ENCODE assay signal across 35 cellular contexts in genomic region chr13:52022355-52022754, GRCh38.
"Had no signal": no experiment of that assay in that cellular context is flagged by ENCODE, and none has a peak within 500 bp of the region (broad histone marks: within the 10 kb centered on the region; RNA-seq: fewer than 3 reads in every experiment).

No MANE protein-coding gene starts in this region.

- H3K27me3 ChIP-seq: adrenal gland, body of pancreas, esophagus squamous epithelium, gastroesophageal sphincter, heart right ventricle had no signal

- H3K27me3 Mint-ChIP-seq: activated CD4-positive, alpha-beta memory T cell treated with anti-CD3 and anti-CD28 coated beads for 36 hours; activated CD4-positive, alpha-beta T cell treated with anti-CD3 and anti-CD28 coated beads for 36 hours; activated CD4-positive, alpha-beta T cell treated with anti-CD3 and anti-CD28 coated beads, Interleukin-2, amount 10 ng/mL, durations not matched to agents 24 days and 14 days; activated CD8-positive, alpha-beta memory T cell treated with anti-CD3 and anti-CD28 coated beads, Interleukin-2, amount 10 ng/mL, durations not matched to agents 7 days and 5 days; activated naive CD4-positive, alpha-beta T cell treated with anti-CD3 and anti-CD28 coated beads, Interleukin-2, amount 50 U/mL, for 24 hours; activated naive CD8-positive, alpha-beta T cell treated with anti-CD3 and anti-CD28 coated beads for 36 hours; activated naive CD8-positive, alpha-beta T cell treated with anti-CD3 and anti-CD28 coated beads, Interleukin-2, amount 50 U/mL, for 24 hours; effector memory CD8-positive, alpha-beta T cell; T-helper 17 cell had no signal

- ATAC-seq: activated CD4-positive, alpha-beta T cell treated with anti-CD3 and anti-CD28 coated beads for 36 hours; activated CD8-positive, alpha-beta memory T cell treated with anti-CD3 and anti-CD28 coated beads, Interleukin-2, amount 10 ng/mL, durations not matched to agents 7 days and 5 days; activated CD8-positive, alpha-beta T cell treated with anti-CD3 and anti-CD28 coated beads, Interleukin-2, amount 10 ng/mL, durations not matched to agents 7 days and 5 days; activated naive CD8-positive, alpha-beta T cell treated with anti-CD3 and anti-CD28 coated beads, Interleukin-2, amount 50 U/mL, for 24 hours; body of pancreas; effector memory CD8-positive, alpha-beta T cell; gastroesophageal sphincter; heart right ventricle; T-helper 17 cell had no signal

- H3K4me3 Mint-ChIP-seq: activated CD4-positive, alpha-beta memory T cell treated with anti-CD3 and anti-CD28 coated beads for 36 hours; activated CD4-positive, alpha-beta T cell treated with anti-CD3 and anti-CD28 coated beads for 36 hours; activated CD4-positive, alpha-beta T cell treated with anti-CD3 and anti-CD28 coated beads, Interleukin-2, amount 10 ng/mL, durations not matched to agents 24 days and 14 days; activated CD8-positive, alpha-beta memory T cell treated with anti-CD3 and anti-CD28 coated beads, Interleukin-2, amount 10 ng/mL, durations not matched to agents 7 days and 5 days; activated CD8-positive, alpha-beta T cell treated with anti-CD3 and anti-CD28 coated beads, Interleukin-2, amount 10 ng/mL, durations not matched to agents 7 days and 5 days; activated naive CD4-positive, alpha-beta T cell treated with anti-CD3 and anti-CD28 coated beads for 36 hours; activated naive CD4-positive, alpha-beta T cell treated with anti-CD3 and anti-CD28 coated beads, Interleukin-2, amount 50 U/mL, for 24 hours; activated naive CD8-positive, alpha-beta T cell treated with anti-CD3 and anti-CD28 coated beads for 36 hours; activated naive CD8-positive, alpha-beta T cell treated with anti-CD3 and anti-CD28 coated beads, Interleukin-2, amount 50 U/mL, for 24 hours; activated T-helper 1 cell treated with anti-CD3 and anti-CD28 coated beads, Interleukin-12 subunit alpha, Interleukin-12 subunit beta, Interleukin-2, Interleukin-4 antibody, amounts not matched to agents 30 ng/mL and 10 ng/mL and 1 ng/mL, durations not matched to agents 14 hours and 24 hours and 36 hours; effector memory CD8-positive, alpha-beta T cell; T-helper 17 cell; T-helper 2 cell treated with Interferon-gamma antibody and Interleukin-4, amounts not matched to agents 5 μg/mL and 100 μg/mL, for 36 hours had no signal

- H3K4me1 ChIP-seq: adrenal gland, esophagus squamous epithelium, gastroesophageal sphincter had no signal

- FAIRE-seq: colon had no signal

- H3K4me3 ChIP-seq: adrenal gland, body of pancreas, esophagus squamous epithelium, gastroesophageal sphincter, heart right ventricle had no signal

- H3K9me3 ChIP-seq: adrenal gland, body of pancreas, esophagus squamous epithelium, gastroesophageal sphincter, heart right ventricle had no signal

- H3K9me3 Mint-ChIP-seq: activated CD4-positive, alpha-beta memory T cell treated with anti-CD3 and anti-CD28 coated beads for 36 hours; activated CD4-positive, alpha-beta T cell treated with anti-CD3 and anti-CD28 coated beads, Interleukin-2, amount 10 ng/mL, durations not matched to agents 24 days and 14 days; effector memory CD8-positive, alpha-beta T cell had no signal

- DNase-seq: activated CD4-positive, alpha-beta memory T cell treated with anti-CD3 and anti-CD28 coated beads for 36 hours; activated CD4-positive, alpha-beta T cell treated with anti-CD3 and anti-CD28 coated beads for 36 hours; activated CD4-positive, alpha-beta T cell treated with anti-CD3 and anti-CD28 coated beads, Interleukin-2, amount 10 ng/mL, durations not matched to agents 24 days and 14 days; activated CD4-positive, CD25-positive, alpha-beta regulatory T cell; activated CD4-positive, CD25-positive, alpha-beta regulatory T cell treated with anti-CD3 and anti-CD28 coated beads, Interleukin-2, amount 50 U/mL, for 72 hours; activated CD8-positive, alpha-beta memory T cell treated with anti-CD3 and anti-CD28 coated beads, Interleukin-2, amount 10 ng/mL, durations not matched to agents 7 days and 5 days; activated CD8-positive, alpha-beta memory T cell treated with anti-CD3 and anti-CD28 coated beads, Interleukin-2, amount 50 U/mL, for 4 hours; activated CD8-positive, alpha-beta T cell treated with anti-CD3 and anti-CD28 coated beads, Interleukin-2, amount 10 ng/mL, durations not matched to agents 7 days and 5 days; activated effector memory CD4-positive, alpha-beta T cell treated with anti-CD3 and anti-CD28 coated beads, Interleukin-2, amount 50 U/mL, for 16 hours; activated naive CD4-positive, alpha-beta T cell treated with anti-CD3 and anti-CD28 coated beads for 36 hours; activated naive CD8-positive, alpha-beta T cell treated with anti-CD3 and anti-CD28 coated beads for 36 hours; activated naive CD8-positive, alpha-beta T cell treated with anti-CD3 and anti-CD28 coated beads, Interleukin-2, amount 50 U/mL, for 24 hours; activated T-cell treated with anti-CD3 and anti-CD28 coated beads, Interleukin-2, amount 50 U/mL, for 1 hour; activated T-cell treated with anti-CD3 and anti-CD28 coated beads, Interleukin-2, amount 50 U/mL, for 48 hours; adrenal gland; amygdala; aorta; body of pancreas; caudate nucleus; cortex of kidney; dermis blood vessel endothelial cell; effector CD4-positive, alpha-beta T cell; effector memory CD8-positive, alpha-beta T cell; esophagus squamous epithelium; foreskin melanocyte; heart right ventricle; T-helper 1 cell; T-helper 17 cell; T1000 had no signal

- H3K27ac Mint-ChIP-seq: activated CD4-positive, alpha-beta memory T cell treated with anti-CD3 and anti-CD28 coated beads for 36 hours; activated CD4-positive, alpha-beta T cell treated with anti-CD3 and anti-CD28 coated beads for 36 hours; activated CD4-positive, alpha-beta T cell treated with anti-CD3 and anti-CD28 coated beads, Interleukin-2, amount 10 ng/mL, durations not matched to agents 24 days and 14 days; activated CD8-positive, alpha-beta memory T cell treated with anti-CD3 and anti-CD28 coated beads, Interleukin-2, amount 10 ng/mL, durations not matched to agents 7 days and 5 days; activated CD8-positive, alpha-beta T cell treated with anti-CD3 and anti-CD28 coated beads, Interleukin-2, amount 10 ng/mL, durations not matched to agents 7 days and 5 days; activated naive CD4-positive, alpha-beta T cell treated with anti-CD3 and anti-CD28 coated beads for 36 hours; activated naive CD4-positive, alpha-beta T cell treated with anti-CD3 and anti-CD28 coated beads, Interleukin-2, amount 50 U/mL, for 24 hours; activated naive CD8-positive, alpha-beta T cell treated with anti-CD3 and anti-CD28 coated beads for 36 hours; activated naive CD8-positive, alpha-beta T cell treated with anti-CD3 and anti-CD28 coated beads, Interleukin-2, amount 50 U/mL, for 24 hours; activated T-helper 1 cell treated with anti-CD3 and anti-CD28 coated beads, Interleukin-12 subunit alpha, Interleukin-12 subunit beta, Interleukin-2, Interleukin-4 antibody, amounts not matched to agents 30 ng/mL and 10 ng/mL and 1 ng/mL, durations not matched to agents 14 hours and 24 hours and 36 hours; activated T-helper 2 cell treated with anti-CD3 and anti-CD28 coated beads, Interferon-gamma antibody, Interleukin-2, Interleukin-4, amounts not matched to agents 10 μg/mL and 5 μg/mL and 100 μg/mL, durations not matched to agents 14 hours and 24 hours and 36 hours; effector memory CD8-positive, alpha-beta T cell; T-helper 17 cell; T-helper 2 cell treated with Interferon-gamma antibody and Interleukin-4, amounts not matched to agents 5 μg/mL and 100 μg/mL, for 36 hours had no signal

- H3K27ac ChIP-seq: adrenal gland, body of pancreas, esophagus squamous epithelium, gastroesophageal sphincter, heart right ventricle had no signal
